In the genomic region with DNA sequence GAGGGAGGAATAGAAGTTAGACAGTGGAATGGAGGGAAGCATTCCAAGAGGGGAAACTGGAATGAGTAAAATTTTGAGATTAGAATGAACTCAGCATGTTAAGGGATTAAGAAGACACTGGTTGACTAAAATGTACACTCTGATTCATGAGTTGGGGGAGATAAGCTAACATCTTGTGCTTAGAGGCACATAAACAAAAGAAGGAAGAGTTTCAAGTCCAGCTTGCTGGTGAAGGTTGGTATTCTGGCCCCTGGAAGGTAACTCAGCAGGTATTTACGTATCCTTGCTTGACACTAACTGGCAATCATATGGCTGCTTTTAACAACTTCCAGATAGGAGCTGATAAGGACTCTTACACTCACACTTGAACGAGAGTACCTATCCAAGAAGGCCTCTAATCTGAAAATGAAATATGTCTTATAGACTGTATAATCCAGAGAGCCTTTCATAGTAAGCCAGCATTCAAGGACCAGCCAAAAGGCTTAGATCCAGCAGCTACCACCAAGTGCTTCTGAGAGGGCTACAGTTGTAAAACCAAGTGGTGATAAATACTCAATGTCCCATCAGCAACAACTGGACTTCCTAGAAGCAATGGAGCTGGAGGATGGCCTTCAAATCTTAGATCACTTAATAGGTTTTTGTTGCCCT, we compare ENCODE assay signal across 16 cellular contexts.
DNase-seq lines count a peak whose midpoint lies in the region; ATAC-seq, FAIRE-seq and TF ChIP-seq lines count a peak whose summit lies in the region.
"Had no signal": no experiment of that assay in that cellular context is flagged by ENCODE, and none has a peak within 500 bp of the region (broad histone marks: within the 10 kb centered on the region; RNA-seq: fewer than 3 reads in every experiment).

No MANE protein-coding gene starts in this region.

- peak; percentile 51 for DNase-seq in LNCaP clone FGC (ENCODE audit: low read depth)
- DNase-seq in coronary artery (ENCODE audit: low spot score) = no peak
- no peak for DNase-seq in activated naive CD8-positive, alpha-beta T cell treated with anti-CD3 and anti-CD28 coated beads, Interleukin-2, amount 50 U/mL, for 24 hours
- no peak for DNase-seq in activated naive CD4-positive, alpha-beta T cell (lab: John Stamatoyannopoulos, UW)
- DNase-seq in frontal cortex (ENCODE audit: low spot score in 2 of 2) = no peak
- DNase-seq in NCI-H82 treated with DMSO at 0.1 percent for 48 hours (lab: John Stamatoyannopoulos, UW; ENCODE audit: unreplicated experiment) = no peak
- DNase-seq: activated CD4-positive, alpha-beta T cell treated with anti-CD3 and anti-CD28 coated beads for 1 hour; brain microvascular endothelial cell; effector memory CD4-positive, alpha-beta T cell; foreskin fibroblast; mesendoderm; NCI-H1048; T-helper 17 cell had no signal

- H3K9me3 ChIP-seq in muscle layer of duodenum (ENCODE audit: control insufficient read depth in 1 of 2, low read length in 2 of 2) = no peaks in the 10 kb centered on the region

- no peaks in the 10 kb centered on the region for H3K9me3 Mint-ChIP-seq in activated naive CD8-positive, alpha-beta T cell treated with anti-CD3 and anti-CD28 coated beads, Interleukin-2, amount 50 U/mL, for 24 hours

- ATAC-seq in activated naive CD8-positive, alpha-beta T cell treated with anti-CD3 and anti-CD28 coated beads, Interleukin-2, amount 50 U/mL, for 24 hours = no peak
- ATAC-seq: T-helper 17 cell had no signal

- no peaks in the 10 kb centered on the region for H3K36me3 ChIP-seq in muscle layer of duodenum (ENCODE audit: control insufficient read depth in 1 of 2, insufficient read depth in 2 of 2, low read length in 2 of 2)
- H3K36me3 ChIP-seq: brain microvascular endothelial cell, neural progenitor cell had no signal

- H3K27ac ChIP-seq in coronary artery (peak overlapping the region; percentile 92 to 94), muscle layer of duodenum (ENCODE audit: low read length) (peak overlapping the region; percentile 63), temporal lobe (ENCODE audit: low read depth, low read length) (peak overlapping the region; percentile 91)
- H3K27ac ChIP-seq: brain microvascular endothelial cell, neural progenitor cell had no signal

- H3K27me3 Mint-ChIP-seq in activated naive CD8-positive, alpha-beta T cell treated with anti-CD3 and anti-CD28 coated beads, Interleukin-2, amount 50 U/mL, for 24 hours = no peaks in the 10 kb centered on the region

- H3K27ac Mint-ChIP-seq in activated naive CD8-positive, alpha-beta T cell treated with anti-CD3 and anti-CD28 coated beads, Interleukin-2, amount 50 U/mL, for 24 hours = no peak overlapping the region
- H3K27ac Mint-ChIP-seq: neural progenitor cell, T-helper 17 cell had no signal

- H3K4me1 Mint-ChIP-seq in activated naive CD8-positive, alpha-beta T cell treated with anti-CD3 and anti-CD28 coated beads, Interleukin-2, amount 50 U/mL, for 24 hours = no peaks in the 10 kb centered on the region

- no peaks in the 10 kb centered on the region for H3K27me3 ChIP-seq in muscle layer of duodenum (ENCODE audit: low read depth, low read length)
- H3K27me3 ChIP-seq: brain microvascular endothelial cell, neural progenitor cell had no signal

- no peak for FAIRE-seq in frontal cortex (lab: Jason Lieb, UNC)

- H3K36me3 Mint-ChIP-seq in activated naive CD8-positive, alpha-beta T cell treated with anti-CD3 and anti-CD28 coated beads, Interleukin-2, amount 50 U/mL, for 24 hours (ENCODE audit: low read depth) = no peaks in the 10 kb centered on the region
- H3K36me3 Mint-ChIP-seq: neural progenitor cell had no signal

- H3K4me3 ChIP-seq in LNCaP clone FGC (ENCODE audit: low read depth, low read length) = no peak overlapping the region
- no peak overlapping the region for H3K4me3 ChIP-seq in coronary artery
- H3K4me3 ChIP-seq in muscle layer of duodenum (ENCODE audit: low read depth in 1 of 2, low read length in 2 of 2) = no peak overlapping the region
- H3K4me3 ChIP-seq: neural progenitor cell had no signal

- H3K4me3 Mint-ChIP-seq in activated naive CD8-positive, alpha-beta T cell treated with anti-CD3 and anti-CD28 coated beads, Interleukin-2, amount 50 U/mL, for 24 hours = no peak overlapping the region
- H3K4me3 Mint-ChIP-seq: neural progenitor cell, T-helper 17 cell had no signal

- no peak for TF ChIP-seq CTCF in LNCaP clone FGC (IDR thresholded peaks at IDR 0.05; ENCODE audit: control insufficient read depth, extremely low read depth, insufficient read depth)
- no peak for TF ChIP-seq CTCF in coronary artery (IDR thresholded peaks at IDR 0.05)

- H3K4me1 ChIP-seq in muscle layer of duodenum (ENCODE audit: control insufficient read depth in 1 of 2, insufficient read depth in 2 of 2, low read length in 2 of 2) = peaks cover 6% of the 10 kb centered on the region in 2 donors
